23 cellular contexts compared by ENCODE assay signal in genomic region chr12:82698959-82699358, GRCh38.
"Had no signal": no experiment of that assay in that cellular context is flagged by ENCODE, and none has a peak within 500 bp of the region (broad histone marks: within the 10 kb centered on the region; RNA-seq: fewer than 3 reads in every experiment).

No MANE protein-coding gene starts in this region.

- H3K36me3 ChIP-seq: brain microvascular endothelial cell, heart left ventricle, sigmoid colon, spleen, tibial artery had no signal

- H2AFZ ChIP-seq: parathyroid adenoma had no signal

- H3K4me1 Mint-ChIP-seq: activated naive CD8-positive, alpha-beta T cell treated with anti-CD3 and anti-CD28 coated beads for 36 hours; activated T-helper 17 cell treated with anti-CD3 and anti-CD28 coated beads, Interleukin-2, amount 50 U/mL, for 72 hours; central memory CD8-positive, alpha-beta T cell; memory B cell; naive thymus-derived CD8-positive, alpha-beta T cell; stimulated activated memory B cell treated with anti-CD40 and anti-IgM and Interleukin-4, amounts not matched to agents 10 μg/mL and 1 μg/mL and 100 μg/mL, for 72 hours had no signal

- H3K4me3 ChIP-seq: coronary artery, heart left ventricle, mucosa of descending colon, sigmoid colon, spleen, tibial artery had no signal

- H3K4me3 Mint-ChIP-seq: activated CD8-positive, alpha-beta T cell treated with anti-CD3 and anti-CD28 coated beads for 36 hours; activated naive CD8-positive, alpha-beta T cell treated with anti-CD3 and anti-CD28 coated beads for 36 hours; activated T-helper 17 cell treated with anti-CD3 and anti-CD28 coated beads, Interleukin-2, amount 50 U/mL, for 72 hours; central memory CD8-positive, alpha-beta T cell; memory B cell; naive thymus-derived CD8-positive, alpha-beta T cell; stimulated activated memory B cell treated with anti-CD40 and anti-IgM and Interleukin-4, amounts not matched to agents 10 μg/mL and 1 μg/mL and 100 μg/mL, for 72 hours had no signal

- H3K27me3 Mint-ChIP-seq: activated CD8-positive, alpha-beta T cell treated with anti-CD3 and anti-CD28 coated beads for 36 hours; activated naive CD8-positive, alpha-beta T cell treated with anti-CD3 and anti-CD28 coated beads for 36 hours; activated T-helper 17 cell treated with anti-CD3 and anti-CD28 coated beads, Interleukin-2, amount 50 U/mL, for 72 hours; central memory CD8-positive, alpha-beta T cell; memory B cell; naive thymus-derived CD8-positive, alpha-beta T cell; stimulated activated memory B cell treated with anti-CD40 and anti-IgM and Interleukin-4, amounts not matched to agents 10 μg/mL and 1 μg/mL and 100 μg/mL, for 72 hours had no signal

- H3K9me3 Mint-ChIP-seq: activated CD8-positive, alpha-beta T cell treated with anti-CD3 and anti-CD28 coated beads for 36 hours; activated naive CD8-positive, alpha-beta T cell treated with anti-CD3 and anti-CD28 coated beads for 36 hours; activated T-helper 17 cell treated with anti-CD3 and anti-CD28 coated beads, Interleukin-2, amount 50 U/mL, for 72 hours; central memory CD8-positive, alpha-beta T cell; memory B cell; naive thymus-derived CD8-positive, alpha-beta T cell; stimulated activated memory B cell treated with anti-CD40 and anti-IgM and Interleukin-4, amounts not matched to agents 10 μg/mL and 1 μg/mL and 100 μg/mL, for 72 hours had no signal

- H3K27me3 ChIP-seq: brain microvascular endothelial cell, heart left ventricle, sigmoid colon, spleen, tibial artery had no signal

- H3K27ac Mint-ChIP-seq: activated CD8-positive, alpha-beta T cell treated with anti-CD3 and anti-CD28 coated beads for 36 hours; activated naive CD8-positive, alpha-beta T cell treated with anti-CD3 and anti-CD28 coated beads for 36 hours; activated T-helper 17 cell treated with anti-CD3 and anti-CD28 coated beads, Interleukin-2, amount 50 U/mL, for 72 hours; memory B cell; naive thymus-derived CD8-positive, alpha-beta T cell; stimulated activated memory B cell treated with anti-CD40 and anti-IgM and Interleukin-4, amounts not matched to agents 10 μg/mL and 1 μg/mL and 100 μg/mL, for 72 hours had no signal

- DNase-seq: activated CD4-positive, alpha-beta T cell treated with anti-CD3 and anti-CD28 coated beads for 48 hours; activated CD4-positive, CD25-positive, alpha-beta regulatory T cell; activated CD8-positive, alpha-beta T cell treated with anti-CD3 and anti-CD28 coated beads for 36 hours; activated naive CD4-positive, alpha-beta T cell; activated naive CD8-positive, alpha-beta T cell treated with anti-CD3 and anti-CD28 coated beads for 36 hours; activated T-cell treated with anti-CD3 and anti-CD28 coated beads, Interleukin-2, amount 50 U/mL, for 1 hour; amniotic stem cell; brain microvascular endothelial cell; erythroblast; heart left ventricle; left ventricle myocardium superior; mucosa of descending colon; naive thymus-derived CD8-positive, alpha-beta T cell; sigmoid colon; spleen; stimulated activated CD4-positive, alpha-beta T cell treated with anti-CD3 and anti-CD28 coated beads, Interleukin-4, amount 100 ng/mL, for 4 hours; tibial artery had no signal

- H3K79me2 ChIP-seq: parathyroid adenoma had no signal

- H3K9ac ChIP-seq: parathyroid adenoma had no signal

- H3K27ac ChIP-seq: brain microvascular endothelial cell, coronary artery, heart left ventricle, parathyroid adenoma, spleen, tibial artery had no signal

- H3K9me3 ChIP-seq: heart left ventricle, mucosa of descending colon, sigmoid colon, spleen, tibial artery had no signal

- H3K4me1 ChIP-seq: heart left ventricle, parathyroid adenoma, spleen, tibial artery had no signal

- ATAC-seq: activated CD8-positive, alpha-beta T cell treated with anti-CD3 and anti-CD28 coated beads for 36 hours; activated T-helper 17 cell treated with anti-CD3 and anti-CD28 coated beads, Interleukin-2, amount 50 U/mL, for 72 hours; heart left ventricle; left ventricle myocardium superior; mucosa of descending colon; naive thymus-derived CD8-positive, alpha-beta T cell; stimulated activated memory B cell treated with anti-CD40 and anti-IgM and Interleukin-4, amounts not matched to agents 10 μg/mL and 1 μg/mL and 100 μg/mL, for 72 hours had no signal

- H3K36me3 Mint-ChIP-seq: memory B cell; naive thymus-derived CD8-positive, alpha-beta T cell; stimulated activated memory B cell treated with anti-CD40 and anti-IgM and Interleukin-4, amounts not matched to agents 10 μg/mL and 1 μg/mL and 100 μg/mL, for 72 hours had no signal
